In genomic region chr13:32427852-32428580, GRCh38 we compare ENCODE assay signal across 9 cellular contexts. TPM values are rescaled to one million over a fixed set of nuclear protein-coding genes. Genes with fewer than 3 reads are reported as not detected.
DNase-seq lines count a peak whose midpoint lies in the region; ATAC-seq and TF ChIP-seq lines count a peak whose summit lies in the region.
"Had no signal": no experiment of that assay in that cellular context is flagged by ENCODE, and none has a peak within 500 bp of the region (broad histone marks: within the 10 kb centered on the region; RNA-seq: fewer than 3 reads in every experiment).

N4BP2L1 (minus strand) TSS chr13:32428130; CDS start chr13:32428082, 48 bp downstream.

- DNase-seq in COLO829 (ENCODE audit: low spot score), result peak; percentile 55
- DNase-seq in HL-60 (ENCODE audit: low read depth in 1 of 2, low spot score in 1 of 2), result peak; percentile 43 to 55
- DNase-seq in SHP77 treated with DMSO at 0.1 percent for 48 hours (lab: John Stamatoyannopoulos, UW), result peak; percentile 26
- DNase-seq in activated naive CD4-positive, alpha-beta T cell (lab: John Stamatoyannopoulos, UW), result peak; percentile 45 to 67 (median 65)
- peak; percentile 82 for DNase-seq in Right ventricle myocardium inferior (ENCODE audit: missing footprints)
- DNase-seq in ovary, result peak; percentile 86 to 88 (median 87)
- DNase-seq in thoracic aorta (ENCODE audit: low spot score), result peak; percentile 45

- H3K4me1 ChIP-seq in ovary (ENCODE audit: insufficient read depth) (peaks cover 16% of the 10 kb centered on the region), thoracic aorta (ENCODE audit: control insufficient read depth in 1 of 2, low read depth in 2 of 2) (peaks cover 13 to 27% of the 10 kb centered on the region in 2 donors)

- TF ChIP-seq CTCF in HL-60 (IDR thresholded peaks at IDR 0.05; ENCODE audit: insufficient read depth, low read length) (no peak), ovary (IDR thresholded peaks at IDR 0.05) (no peak), thoracic aorta (IDR thresholded peaks at IDR 0.05) (no peak)

- ATAC-seq in GM19452 (IDR thresholded peaks at IDR 0.05; ENCODE audit: unreplicated experiment) (peak; percentile 72), Right ventricle myocardium inferior (peak; percentile 77), thoracic aorta (ENCODE audit: insufficient number of reproducible peaks, low FRiP score, low read depth) (peak; percentile 69)

- H3K27me3 ChIP-seq in HL-60 (ENCODE audit: insufficient read depth, poor library complexity, severe bottlenecking), result no peaks in the 10 kb centered on the region
- H3K27me3 ChIP-seq in ovary, result no peaks in the 10 kb centered on the region
- no peaks in the 10 kb centered on the region for H3K27me3 ChIP-seq in thoracic aorta (replicated peaks; ENCODE audit: insufficient read depth)

- WGBS in ovary, 3 donors, result 0 to 1% (median 0%) methylated on average over 24 to 40 of the region's 40 CpGs

- H3K27ac ChIP-seq in HL-60 (replicated peaks) (peak within 1 kb of the TSS; percentile 68), ovary (peak within 1 kb of the TSS; percentile 92 to 96), thoracic aorta (peak within 1 kb of the TSS; percentile 79 to 89)
- H3K27ac ChIP-seq: epithelial cell of prostate had no signal

- intact Hi-C loops in Right ventricle myocardium inferior (cut with DNase I) (loop anchor here (5.0 kb wide), 2 partner anchors 109 to 116 kb away; partner anchors contain the start of gene N4BP2L2), ovary (cut with DNase I) (loop anchor here in 2 of 4 donors (10.0 kb wide), 1 partner anchor 107 kb away; the partner anchor contains the start of gene N4BP2L2 (in 2 of the 2))

- H3K4me3 ChIP-seq in HL-60 (replicated peaks; ENCODE audit: insufficient read depth, low read length), result peak within 1 kb of the TSS; percentile 70
- peak within 1 kb of the TSS; percentile 80 for H3K4me3 ChIP-seq in ovary
- peak within 1 kb of the TSS; percentile 85 for H3K4me3 ChIP-seq in thoracic aorta

- peak; percentile 89 for TF ChIP-seq POLR2A in ovary (IDR thresholded peaks at IDR 0.05)

- H3K9me3 ChIP-seq in ovary (no peaks in the 10 kb centered on the region), thoracic aorta (no peaks in the 10 kb centered on the region)

- peak; percentile 7 for TF ChIP-seq EP300 in ovary (IDR thresholded peaks at IDR 0.05)

- H3K36me3 ChIP-seq in ovary, result no peaks in the 10 kb centered on the region
- H3K36me3 ChIP-seq in thoracic aorta, result no peaks in the 10 kb centered on the region

RNA-seq across cellular contexts. Expression of gene N4BP2L1, which starts in this region (rescaled TPM):
- total RNA-seq in Right ventricle myocardium inferior (4.7 TPM), ovary (10 to 100 TPM; 22.1 to 63.4 (median 30.1) TPM), thoracic aorta (10 to 100 TPM; 17.1 to 31.7 TPM)
- 10 to 100 TPM; 30.6 to 42.5 TPM for polyA plus RNA-seq in ovary

Comparison
In these comparisons a context has a peak if more than half of its experiments do, and no peak if none do; other contexts are left out.
1. Peak in every context shown above with its lines: DNase-seq, ATAC-seq, H3K4me3 ChIP-seq and H3K27ac ChIP-seq.
2. DNase-seq: peak in every context shown above with its lines; median percentile 87 in ovary; 82 in Right ventricle myocardium inferior; 65 in activated naive CD4-positive, alpha-beta T cell; 55 in COLO829; 49 in HL-60; 45 in thoracic aorta; 26 in SHP77 treated with DMSO at 0.1 percent for 48 hours.